Comparison of ENCODE assay signal across 23 cellular contexts in the genomic region with DNA sequence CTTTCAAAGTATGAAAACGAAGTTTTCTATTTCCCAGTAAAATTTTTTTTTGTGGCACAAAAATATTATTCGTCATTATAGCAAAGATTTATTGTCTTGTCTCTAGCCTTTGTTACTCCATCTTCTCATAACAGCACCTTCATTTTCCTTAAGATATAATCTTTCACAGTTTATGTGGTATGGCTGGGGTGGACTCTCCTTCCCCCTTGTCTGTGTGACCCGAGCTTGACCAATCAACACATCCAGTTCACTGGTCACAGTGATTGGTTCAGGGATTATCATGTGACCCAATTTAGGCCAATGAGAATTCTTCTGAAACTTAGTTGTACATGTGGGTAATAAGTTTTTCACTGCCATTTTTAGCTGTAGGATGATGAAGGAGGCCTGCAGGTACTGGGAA.
DNase-seq lines count a peak whose midpoint lies in the region; ATAC-seq and TF ChIP-seq lines count a peak whose summit lies in the region.
"Had no signal": no experiment of that assay in that cellular context is flagged by ENCODE, and none has a peak within 500 bp of the region (broad histone marks: within the 10 kb centered on the region; RNA-seq: fewer than 3 reads in every experiment).

No MANE protein-coding gene starts in this region.

- no peaks in the 10 kb centered on the region for H3K9me3 ChIP-seq in mucosa of descending colon
- H3K9me3 ChIP-seq: ovary, thoracic aorta had no signal

- DNase-seq in ELR (ENCODE audit: low read depth) (peak; percentile 36), M059J (ENCODE audit: low read depth) (peak; percentile 66), chondrocyte (ENCODE audit: low spot score) (no peak), osteocyte (ENCODE audit: extremely low spot score, unreplicated experiment) (no peak), T1000 (lab: John Stamatoyannopoulos, UW) (no peak), mucosa of descending colon (no peak), SKM-1 treated with dmso at 0.1 percent for 144 hours (lab: John Stamatoyannopoulos, UW; ENCODE audit: unreplicated experiment) (no peak)
- DNase-seq: activated CD4-positive, alpha-beta memory T cell treated with anti-CD3 and anti-CD28 coated beads for 36 hours; activated CD8-positive, alpha-beta memory T cell treated with anti-CD3 and anti-CD28 coated beads, Interleukin-2, amount 50 U/mL, for 48 hours; activated naive CD8-positive, alpha-beta T cell treated with anti-CD3 and anti-CD28 coated beads, Interleukin-2, amount 10 ng/mL, durations not matched to agents 7 days and 5 days; CD4-positive, CD25-positive, alpha-beta regulatory T cell; cerebellar nuclear complex; foreskin melanocyte; naive thymus-derived CD4-positive, alpha-beta T cell; NCI-H1105; NCI-H1930; NCI-H69; ovary; right cardiac atrium; stimulated activated naive CD4-positive, alpha-beta T cell treated with Interleukin-2 at 50 U/mL for 16 hours had no signal

- H3K4me1 Mint-ChIP-seq in chondrocyte (ENCODE audit: low read depth) (peaks cover 45% of the 10 kb centered on the region), osteocyte (ENCODE audit: unreplicated experiment) (peaks cover 48% of the 10 kb centered on the region)
- H3K4me1 Mint-ChIP-seq: activated naive CD8-positive, alpha-beta T cell treated with anti-CD3 and anti-CD28 coated beads, Interleukin-2, amount 10 ng/mL, durations not matched to agents 7 days and 5 days; activated T-helper 17 cell treated with anti-CD3 and anti-CD28 coated beads, Interleukin-2, amount 50 U/mL, for 72 hours; CD4-positive, CD25-positive, alpha-beta regulatory T cell had no signal

- no peaks in the 10 kb centered on the region for H3K4me1 ChIP-seq in mucosa of descending colon (ENCODE audit: low read depth)

- peaks cover 2% of the 10 kb centered on the region for H3K36me3 Mint-ChIP-seq in chondrocyte (ENCODE audit: low read depth)
- peaks cover 3% of the 10 kb centered on the region for H3K36me3 Mint-ChIP-seq in osteocyte (ENCODE audit: unreplicated experiment)
- H3K36me3 Mint-ChIP-seq: activated CD4-positive, alpha-beta memory T cell treated with anti-CD3 and anti-CD28 coated beads for 36 hours; CD4-positive, CD25-positive, alpha-beta regulatory T cell; naive thymus-derived CD4-positive, alpha-beta T cell had no signal

- H3K27me3 Mint-ChIP-seq in chondrocyte (ENCODE audit: low read depth) (no peaks in the 10 kb centered on the region), osteocyte (ENCODE audit: unreplicated experiment) (no peaks in the 10 kb centered on the region)
- H3K27me3 Mint-ChIP-seq: activated CD4-positive, alpha-beta memory T cell treated with anti-CD3 and anti-CD28 coated beads for 36 hours; activated naive CD8-positive, alpha-beta T cell treated with anti-CD3 and anti-CD28 coated beads, Interleukin-2, amount 10 ng/mL, durations not matched to agents 7 days and 5 days; activated T-helper 17 cell treated with anti-CD3 and anti-CD28 coated beads, Interleukin-2, amount 50 U/mL, for 72 hours; CD4-positive, CD25-positive, alpha-beta regulatory T cell had no signal

- H3K4me3 ChIP-seq in mucosa of descending colon, result no peak overlapping the region
- H3K4me3 ChIP-seq: ovary, thoracic aorta had no signal

- no peak for TF ChIP-seq CTCF in chondrocyte (IDR thresholded peaks at IDR 0.05)
- no peak for TF ChIP-seq CTCF in osteocyte (IDR thresholded peaks at IDR 0.05)
- TF ChIP-seq CTCF in mucosa of descending colon (IDR thresholded peaks at IDR 0.05), result no peak

- no peaks in the 10 kb centered on the region for H3K36me3 ChIP-seq in mucosa of descending colon (ENCODE audit: low read depth)
- H3K36me3 ChIP-seq: ovary, thoracic aorta had no signal

- ATAC-seq in GM21526 (IDR thresholded peaks at IDR 0.05; ENCODE audit: low FRiP score, unreplicated experiment) (no peak), mucosa of descending colon (no peak)
- ATAC-seq: activated T-helper 17 cell treated with anti-CD3 and anti-CD28 coated beads, Interleukin-2, amount 50 U/mL, for 72 hours; naive thymus-derived CD4-positive, alpha-beta T cell; right cardiac atrium had no signal

- intact Hi-C loops in mucosa of descending colon (cut with DNase I, micrococcal nuclease), result no loop called here

- no peak overlapping the region for H3K4me3 Mint-ChIP-seq in chondrocyte (ENCODE audit: unreplicated experiment)
- H3K4me3 Mint-ChIP-seq in osteocyte (ENCODE audit: unreplicated experiment), result no peak overlapping the region
- H3K4me3 Mint-ChIP-seq: activated CD4-positive, alpha-beta memory T cell treated with anti-CD3 and anti-CD28 coated beads for 36 hours; activated naive CD8-positive, alpha-beta T cell treated with anti-CD3 and anti-CD28 coated beads, Interleukin-2, amount 10 ng/mL, durations not matched to agents 7 days and 5 days; activated T-helper 17 cell treated with anti-CD3 and anti-CD28 coated beads, Interleukin-2, amount 50 U/mL, for 72 hours; CD4-positive, CD25-positive, alpha-beta regulatory T cell; naive thymus-derived CD4-positive, alpha-beta T cell had no signal

- H3K27ac Mint-ChIP-seq in chondrocyte (ENCODE audit: unreplicated experiment) (peak overlapping the region; percentile 89), osteocyte (ENCODE audit: unreplicated experiment) (peak overlapping the region; percentile 92)
- H3K27ac Mint-ChIP-seq: activated CD4-positive, alpha-beta memory T cell treated with anti-CD3 and anti-CD28 coated beads for 36 hours; activated naive CD8-positive, alpha-beta T cell treated with anti-CD3 and anti-CD28 coated beads, Interleukin-2, amount 10 ng/mL, durations not matched to agents 7 days and 5 days; activated T-helper 17 cell treated with anti-CD3 and anti-CD28 coated beads, Interleukin-2, amount 50 U/mL, for 72 hours; CD4-positive, CD25-positive, alpha-beta regulatory T cell; naive thymus-derived CD4-positive, alpha-beta T cell had no signal

- H3K9me3 Mint-ChIP-seq in chondrocyte (ENCODE audit: low read depth), result peaks cover 3% of the 10 kb centered on the region
- peaks cover 5% of the 10 kb centered on the region for H3K9me3 Mint-ChIP-seq in osteocyte (ENCODE audit: unreplicated experiment)
- H3K9me3 Mint-ChIP-seq: activated CD4-positive, alpha-beta memory T cell treated with anti-CD3 and anti-CD28 coated beads for 36 hours; activated T-helper 17 cell treated with anti-CD3 and anti-CD28 coated beads, Interleukin-2, amount 50 U/mL, for 72 hours had no signal

Comparison
In these comparisons a context has a peak if more than half of its experiments do, and no peak if none do; other contexts are left out.
1. DNase-seq: peak in ELR (single experiment) and M059J (single experiment); none in chondrocyte (single experiment), osteocyte (single experiment), T1000 (single experiment), mucosa of descending colon (0 of 3) and SKM-1 treated with dmso at 0.1 percent for 144 hours (single experiment).